Comparison of ENCODE assay signal across 15 cellular contexts in genomic region chr5:39394946-39395345, GRCh38. TPM values are rescaled to one million over a fixed set of nuclear protein-coding genes. Genes with fewer than 3 reads are reported as not detected.
DNase-seq lines count a peak whose midpoint lies in the region; ATAC-seq and TF ChIP-seq lines count a peak whose summit lies in the region.
"Had no signal": no experiment of that assay in that cellular context is flagged by ENCODE, and none has a peak within 500 bp of the region (broad histone marks: within the 10 kb centered on the region; RNA-seq: fewer than 3 reads in every experiment).

No MANE protein-coding gene starts in this region.

- H3K27ac Mint-ChIP-seq in chondrocyte (ENCODE audit: unreplicated experiment) = peak overlapping the region; percentile 82
- H3K27ac Mint-ChIP-seq: stimulated activated naive B cell treated with anti-CD40 and anti-IgM and Interleukin-4, amounts not matched to agents 10 μg/mL and 1 μg/mL and 100 μg/mL, for 72 hours had no signal

- H3K4me1 Mint-ChIP-seq in chondrocyte (ENCODE audit: low read depth) = peaks cover 53% of the 10 kb centered on the region

- no peak overlapping the region for H3K27ac ChIP-seq in aorta (ENCODE audit: low read depth in 1 of 2, low read length in 2 of 2)
- H3K27ac ChIP-seq: ovary, SK-N-MC had no signal

- H3K9me3 Mint-ChIP-seq in chondrocyte (ENCODE audit: low read depth) = no peaks in the 10 kb centered on the region
- H3K9me3 Mint-ChIP-seq: stimulated activated naive B cell treated with anti-CD40 and anti-IgM and Interleukin-4, amounts not matched to agents 10 μg/mL and 1 μg/mL and 100 μg/mL, for 72 hours had no signal

- peak; percentile 55 for ATAC-seq in aorta (ENCODE audit: low FRiP score)
- no peak for ATAC-seq in GM21528 (IDR thresholded peaks at IDR 0.05; ENCODE audit: low FRiP score, unreplicated experiment)
- ATAC-seq in GM18868 (IDR thresholded peaks at IDR 0.05; ENCODE audit: unreplicated experiment) = no peak
- ATAC-seq: left ventricle myocardium superior; stimulated activated naive B cell treated with anti-CD40 and anti-IgM and Interleukin-4, amounts not matched to agents 10 μg/mL and 1 μg/mL and 100 μg/mL, for 72 hours had no signal

- no peak overlapping the region for H3K4me3 Mint-ChIP-seq in chondrocyte (ENCODE audit: unreplicated experiment)
- H3K4me3 Mint-ChIP-seq: stimulated activated naive B cell treated with anti-CD40 and anti-IgM and Interleukin-4, amounts not matched to agents 10 μg/mL and 1 μg/mL and 100 μg/mL, for 72 hours had no signal

- peak; percentile 77 for DNase-seq in LHCN-M2 (ENCODE audit: low read depth)
- no peak for DNase-seq in chondrocyte (ENCODE audit: low spot score)
- DNase-seq in kidney glomerular epithelial cell (lab: John Stamatoyannopoulos, UW) = peak; percentile 51
- no peak for DNase-seq in aorta
- no peak for DNase-seq in stimulated activated CD4-positive, alpha-beta T cell treated with anti-CD3 and anti-CD28 coated beads, Interleukin-4, amount 100 ng/mL, for 1 hour
- DNase-seq: activated T-cell treated with anti-CD3 and anti-CD28 coated beads, Interleukin-2, amount 50 U/mL, for 48 hours; central memory CD4-positive, alpha-beta T cell; left ventricle myocardium superior; NCI-H526; ovary; stimulated activated CD4-positive, alpha-beta T cell treated with anti-CD3 and anti-CD28 coated beads, Interleukin-2, amount 100 ng/mL, for 24 hours; stimulated activated naive B cell treated with anti-CD40 and anti-IgM and Interleukin-4, amounts not matched to agents 10 μg/mL and 1 μg/mL and 100 μg/mL, for 72 hours had no signal

- 55 to 57% methylated on average over 3 of the region's 3 CpGs for WGBS in aorta, 2 donors

- no peak for TF ChIP-seq CTCF in chondrocyte (IDR thresholded peaks at IDR 0.05)

- peaks cover 32% of the 10 kb centered on the region for H3K36me3 Mint-ChIP-seq in chondrocyte (ENCODE audit: low read depth)
- H3K36me3 Mint-ChIP-seq: stimulated activated naive B cell treated with anti-CD40 and anti-IgM and Interleukin-4, amounts not matched to agents 10 μg/mL and 1 μg/mL and 100 μg/mL, for 72 hours had no signal

- intact Hi-C loops in aorta (cut with DNase I) = loop anchor here in 1 of 2 donors (5.0 kb wide), 1 partner anchor 37 kb away; no protein-coding TSS in a partner anchor

- H3K4me1 ChIP-seq in aorta (ENCODE audit: control insufficient read depth in 1 of 2, insufficient read depth in 2 of 2, low read length in 2 of 2) = peaks cover 0 to 8% of the 10 kb centered on the region in 2 donors

- H3K4me3 ChIP-seq in aorta (ENCODE audit: low read length in 2 of 2) = no peak overlapping the region
- H3K4me3 ChIP-seq: ovary, SK-N-MC had no signal

- H3K36me3 ChIP-seq in aorta (ENCODE audit: control insufficient read depth in 1 of 2, insufficient read depth in 2 of 2, low read length in 1 of 2) = peaks cover 4% of the 10 kb centered on the region in 2 donors
- H3K36me3 ChIP-seq: ovary had no signal

- H3K9me3 ChIP-seq in aorta (ENCODE audit: control insufficient read depth, low read length) = no peaks in the 10 kb centered on the region
- H3K9me3 ChIP-seq: ovary had no signal

- H3K27me3 Mint-ChIP-seq in chondrocyte (ENCODE audit: low read depth) = no peaks in the 10 kb centered on the region
- H3K27me3 Mint-ChIP-seq: stimulated activated naive B cell treated with anti-CD40 and anti-IgM and Interleukin-4, amounts not matched to agents 10 μg/mL and 1 μg/mL and 100 μg/mL, for 72 hours had no signal

- H3K27me3 ChIP-seq in aorta (ENCODE audit: control insufficient read depth in 1 of 2, insufficient read depth in 2 of 2, low read length in 1 of 2) = no peaks in the 10 kb centered on the region
- H3K27me3 ChIP-seq: ovary had no signal

RNA-seq across cellular contexts. Expression of gene DAB2, which starts 29.8 kb away (rescaled TPM):
- total RNA-seq in LHCN-M2 (2014; rRNA removed) (25.0 and 39.7 TPM in 2 replicates), chondrocyte (82.7 to 108 TPM (median 84.4 TPM) in 3 replicates), aorta (100 to 1,000 TPM; 119 to 255 TPM)
- 92.8 TPM for polyA plus RNA-seq in LHCN-M2 (2012)
- 10 to 100 TPM; 21.9 to 36.3 TPM for polyA plus RNA-seq in aorta

RNA-seq across cellular contexts. Expression of gene C9, which starts 30.7 kb away (rescaled TPM):
- not detected in 2 replicates for total RNA-seq in LHCN-M2 (2014; rRNA removed)
- polyA plus RNA-seq in LHCN-M2 (2012) = 0.02 TPM
- total RNA-seq in chondrocyte = not detected in 3 replicates
- under 1 TPM; 0.13 to 0.30 TPM for total RNA-seq in aorta
- polyA plus RNA-seq in aorta = under 1 TPM in 1 of 2 donors, not detected in 1; 0.25 TPM
- total RNA-seq: left ventricle myocardium superior had no signal
- polyA plus RNA-seq: ovary had no signal

Comparison
In these comparisons a context has a peak if more than half of its experiments do, and no peak if none do; other contexts are left out.
1. DNase-seq: peak in LHCN-M2 (single experiment) and kidney glomerular epithelial cell (single experiment); none in chondrocyte (single experiment), aorta (0 of 2) and stimulated activated CD4-positive, alpha-beta T cell treated with anti-CD3 and anti-CD28 coated beads, Interleukin-4, amount 100 ng/mL, for 1 hour (single experiment).